1 cellular context compared by ENCODE assay signal in the genomic region with DNA sequence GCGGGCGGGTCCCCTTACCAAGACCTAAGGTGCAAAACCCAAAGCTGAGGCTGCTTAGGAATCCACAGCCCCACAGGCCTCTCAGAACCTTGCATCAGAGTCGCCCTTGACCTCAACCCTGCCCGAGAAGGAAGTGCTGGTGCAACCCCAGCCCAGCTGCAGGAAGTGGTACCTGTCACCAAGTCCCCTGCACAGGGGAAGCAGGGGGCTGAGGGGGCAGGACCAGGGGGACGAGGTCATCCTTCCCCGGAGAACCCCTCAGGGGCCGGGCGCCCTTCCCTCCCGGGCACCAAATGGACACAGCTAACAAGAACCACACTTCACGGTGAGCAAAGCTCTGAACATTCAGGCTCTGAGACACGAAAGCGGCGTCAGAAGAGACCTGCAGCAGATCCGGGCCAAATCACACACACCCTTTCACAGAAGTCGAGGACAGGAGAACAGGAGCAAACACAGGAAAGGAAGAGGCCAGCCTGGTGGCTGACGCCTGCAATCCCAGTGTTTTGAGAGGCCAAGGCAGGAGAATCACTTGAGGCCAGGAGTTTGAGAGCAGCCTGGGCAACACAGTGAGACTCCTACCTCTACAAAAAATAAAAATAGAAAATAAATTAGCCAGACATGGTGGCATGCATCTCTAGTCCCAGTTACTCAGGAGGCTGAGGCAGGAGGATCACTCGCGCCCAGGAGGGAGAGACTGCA.
A peak's percentile ranks its signal among the peaks of the same experiment; 100 is the strongest.
TF ChIP-seq lines count a peak whose summit lies in the region.

No MANE protein-coding gene starts in this region.

TF ChIP-seq in HepG2, 621 proteins besides CTCF, POLR2A, EP300 and RAD21 (continued from another document and continues in another):
- TF ChIP-seq, protein P1, sequence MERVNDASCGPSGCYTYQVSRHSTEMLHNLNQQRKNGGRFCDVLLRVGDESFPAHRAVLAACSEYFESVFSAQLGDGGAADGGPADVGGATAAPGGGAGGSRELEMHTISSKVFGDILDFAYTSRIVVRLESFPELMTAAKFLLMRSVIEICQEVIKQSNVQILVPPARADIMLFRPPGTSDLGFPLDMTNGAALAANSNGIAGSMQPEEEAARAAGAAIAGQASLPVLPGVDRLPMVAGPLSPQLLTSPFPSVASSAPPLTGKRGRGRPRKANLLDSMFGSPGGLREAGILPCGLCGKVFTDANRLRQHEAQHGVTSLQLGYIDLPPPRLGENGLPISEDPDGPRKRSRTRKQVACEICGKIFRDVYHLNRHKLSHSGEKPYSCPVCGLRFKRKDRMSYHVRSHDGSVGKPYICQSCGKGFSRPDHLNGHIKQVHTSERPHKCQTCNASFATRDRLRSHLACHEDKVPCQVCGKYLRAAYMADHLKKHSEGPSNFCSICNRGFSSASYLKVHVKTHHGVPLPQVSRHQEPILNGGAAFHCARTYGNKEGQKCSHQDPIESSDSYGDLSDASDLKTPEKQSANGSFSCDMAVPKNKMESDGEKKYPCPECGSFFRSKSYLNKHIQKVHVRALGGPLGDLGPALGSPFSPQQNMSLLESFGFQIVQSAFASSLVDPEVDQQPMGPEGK (CRISPR knock-in tag; IDR thresholded peaks at IDR 0.05), result peak; percentile 93
- TF ChIP-seq ZC3H13 (CRISPR knock-in tag; IDR thresholded peaks at IDR 0.05), result no peak
- no peak for TF ChIP-seq ZNF577 (CRISPR knock-in tag; IDR thresholded peaks at IDR 0.05; ENCODE audit: borderline replicate concordance, low read depth)
- TF ChIP-seq, protein P2, sequence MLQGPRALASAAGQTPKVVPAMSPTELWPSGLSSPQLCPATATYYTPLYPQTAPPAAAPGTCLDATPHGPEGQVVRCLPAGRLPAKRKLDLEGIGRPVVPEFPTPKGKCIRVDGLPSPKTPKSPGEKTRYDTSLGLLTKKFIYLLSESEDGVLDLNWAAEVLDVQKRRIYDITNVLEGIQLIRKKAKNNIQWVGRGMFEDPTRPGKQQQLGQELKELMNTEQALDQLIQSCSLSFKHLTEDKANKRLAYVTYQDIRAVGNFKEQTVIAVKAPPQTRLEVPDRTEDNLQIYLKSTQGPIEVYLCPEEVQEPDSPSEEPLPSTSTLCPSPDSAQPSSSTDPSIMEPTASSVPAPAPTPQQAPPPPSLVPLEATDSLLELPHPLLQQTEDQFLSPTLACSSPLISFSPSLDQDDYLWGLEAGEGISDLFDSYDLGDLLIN (CRISPR knock-in tag; IDR thresholded peaks at IDR 0.05; ENCODE audit: borderline replicate concordance), result no peak
- peak; percentile 77; the same call in 1 of the 2 replicates for TF ChIP-seq MTA1 (CRISPR knock-in tag; IDR thresholded peaks at IDR 0.05; ENCODE audit: borderline replicate concordance)
- no peak for TF ChIP-seq LCORL (IDR thresholded peaks at IDR 0.05)
- TF ChIP-seq LCORL (CRISPR knock-in tag; IDR thresholded peaks at IDR 0.05), result peak; percentile 78
- no peak for TF ChIP-seq ZNF136 (CRISPR knock-in tag; IDR thresholded peaks at IDR 0.05; ENCODE audit: low read depth)
- no peak for TF ChIP-seq HOXA9 (CRISPR knock-in tag; IDR thresholded peaks at IDR 0.05; ENCODE audit: borderline replicate concordance)
- no peak for TF ChIP-seq HOXA7 (CRISPR knock-in tag; IDR thresholded peaks at IDR 0.05)
- TF ChIP-seq CBFB (CRISPR knock-in tag; IDR thresholded peaks at IDR 0.05), result peak; percentile 65; the same call in 1 of the 2 replicates
- no peak for TF ChIP-seq HNRNPH1 (optimal IDR thresholded peaks at IDR 0.05; ENCODE audit: low read depth, low read length)
- TF ChIP-seq, protein P3, sequence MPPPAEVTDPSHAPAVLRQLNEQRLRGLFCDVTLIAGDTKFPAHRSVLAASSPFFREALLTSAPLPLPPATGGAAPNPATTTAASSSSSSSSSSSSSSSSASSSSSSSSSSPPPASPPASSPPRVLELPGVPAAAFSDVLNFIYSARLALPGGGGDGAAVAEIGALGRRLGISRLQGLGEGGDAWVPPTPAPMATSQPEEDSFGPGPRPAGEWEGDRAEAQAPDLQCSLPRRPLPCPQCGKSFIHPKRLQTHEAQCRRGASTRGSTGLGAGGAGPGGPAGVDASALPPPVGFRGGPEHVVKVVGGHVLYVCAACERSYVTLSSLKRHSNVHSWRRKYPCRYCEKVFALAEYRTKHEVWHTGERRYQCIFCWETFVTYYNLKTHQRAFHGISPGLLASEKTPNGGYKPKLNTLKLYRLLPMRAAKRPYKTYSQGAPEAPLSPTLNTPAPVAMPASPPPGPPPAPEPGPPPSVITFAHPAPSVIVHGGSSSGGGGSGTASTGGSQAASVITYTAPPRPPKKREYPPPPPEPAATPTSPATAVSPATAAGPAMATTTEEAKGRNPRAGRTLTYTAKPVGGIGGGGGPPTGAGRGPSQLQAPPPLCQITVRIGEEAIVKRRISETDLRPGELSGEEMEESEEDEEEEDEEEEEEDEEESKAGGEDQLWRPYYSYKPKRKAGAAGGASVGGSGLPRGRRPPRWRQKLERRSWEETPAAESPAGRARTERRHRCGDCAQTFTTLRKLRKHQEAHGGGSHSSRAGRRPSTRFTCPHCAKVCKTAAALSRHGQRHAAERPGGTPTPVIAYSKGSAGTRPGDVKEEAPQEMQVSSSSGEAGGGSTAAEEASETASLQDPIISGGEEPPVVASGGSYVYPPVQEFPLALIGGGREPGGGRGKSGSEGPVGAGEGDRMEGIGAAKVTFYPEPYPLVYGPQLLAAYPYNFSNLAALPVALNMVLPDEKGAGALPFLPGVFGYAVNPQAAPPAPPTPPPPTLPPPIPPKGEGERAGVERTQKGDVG (CRISPR knock-in tag; IDR thresholded peaks at IDR 0.05; ENCODE audit: borderline replicate concordance), result no peak
- TF ChIP-seq ONECUT2 (CRISPR knock-in tag; IDR thresholded peaks at IDR 0.05), result no peak
- TF ChIP-seq ZFP37 (CRISPR knock-in tag; IDR thresholded peaks at IDR 0.05; ENCODE audit: borderline replicate concordance), result no peak
- no peak for TF ChIP-seq RBAK (CRISPR knock-in tag; IDR thresholded peaks at IDR 0.05)
- TF ChIP-seq, protein P4, sequence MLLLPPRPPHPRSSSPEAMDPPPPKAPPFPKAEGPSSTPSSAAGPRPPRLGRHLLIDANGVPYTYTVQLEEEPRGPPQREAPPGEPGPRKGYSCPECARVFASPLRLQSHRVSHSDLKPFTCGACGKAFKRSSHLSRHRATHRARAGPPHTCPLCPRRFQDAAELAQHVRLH (CRISPR knock-in tag; IDR thresholded peaks at IDR 0.05; ENCODE audit: borderline replicate concordance, low read depth), result no peak
- no peak; the same call in 1 of the 2 replicates for TF ChIP-seq KLF6 (CRISPR knock-in tag; IDR thresholded peaks at IDR 0.05)
- no peak for TF ChIP-seq ZNF777 (CRISPR knock-in tag; IDR thresholded peaks at IDR 0.05)
- no peak for TF ChIP-seq ZNF639 (CRISPR knock-in tag; conservative IDR thresholded peaks at IDR 0.05)
- no peak for TF ChIP-seq HNRNPUL1 (IDR thresholded peaks at IDR 0.05; ENCODE audit: low read depth, low read length)
- no peak for TF ChIP-seq ZNF264 (CRISPR knock-in tag; IDR thresholded peaks at IDR 0.05)
- TF ChIP-seq RNF2 (conservative IDR thresholded peaks at IDR 0.05; ENCODE audit: low read depth), result no peak
- TF ChIP-seq RFX1 (IDR thresholded peaks at IDR 0.05), result no peak
- no peak for TF ChIP-seq ZSCAN21 (CRISPR knock-in tag; IDR thresholded peaks at IDR 0.05; ENCODE audit: borderline replicate concordance)
- TF ChIP-seq ZNF878 (CRISPR knock-in tag; IDR thresholded peaks at IDR 0.05), result no peak
- no peak for TF ChIP-seq CSRNP2 (CRISPR knock-in tag; conservative IDR thresholded peaks at IDR 0.05; ENCODE audit: low read depth)
- TF ChIP-seq ZNF34 (CRISPR knock-in tag; IDR thresholded peaks at IDR 0.05; ENCODE audit: borderline replicate concordance), result no peak
- TF ChIP-seq RBM39 (IDR thresholded peaks at IDR 0.05; ENCODE audit: low read depth, low read length, poor library complexity, severe bottlenecking), result no peak
- TF ChIP-seq MED8 (CRISPR knock-in tag; IDR thresholded peaks at IDR 0.05; ENCODE audit: insufficient replicate concordance), result no peak
- TF ChIP-seq ZNF224 (CRISPR knock-in tag; IDR thresholded peaks at IDR 0.05), result no peak
- no peak for TF ChIP-seq ZNF260 (CRISPR knock-in tag; IDR thresholded peaks at IDR 0.05; ENCODE audit: borderline replicate concordance, low read depth)
- TF ChIP-seq GZF1 (CRISPR knock-in tag; IDR thresholded peaks at IDR 0.05), result no peak
- TF ChIP-seq ETV5 (CRISPR knock-in tag; IDR thresholded peaks at IDR 0.05; ENCODE audit: borderline replicate concordance), result peak; percentile 84
- TF ChIP-seq ZNF282 (IDR thresholded peaks at IDR 0.05; ENCODE audit: partially characterized antibody), result no peak
- peak in 1 of 2 experiments; percentile 55; a peak in 1 of 4 replicates for TF ChIP-seq KLF16 (CRISPR knock-in tag; IDR thresholded peaks at IDR 0.05)
- no peak for TF ChIP-seq CC2D1A (CRISPR knock-in tag; IDR thresholded peaks at IDR 0.05)
- no peak for TF ChIP-seq PHF5A (CRISPR knock-in tag; IDR thresholded peaks at IDR 0.05; ENCODE audit: low read depth, unreplicated experiment)
- no peak for TF ChIP-seq REPIN1 (CRISPR knock-in tag; IDR thresholded peaks at IDR 0.05; ENCODE audit: borderline replicate concordance, low read depth)
- no peak for TF ChIP-seq ATF6 (CRISPR knock-in tag; conservative IDR thresholded peaks at IDR 0.05)
- TF ChIP-seq, protein P5, sequence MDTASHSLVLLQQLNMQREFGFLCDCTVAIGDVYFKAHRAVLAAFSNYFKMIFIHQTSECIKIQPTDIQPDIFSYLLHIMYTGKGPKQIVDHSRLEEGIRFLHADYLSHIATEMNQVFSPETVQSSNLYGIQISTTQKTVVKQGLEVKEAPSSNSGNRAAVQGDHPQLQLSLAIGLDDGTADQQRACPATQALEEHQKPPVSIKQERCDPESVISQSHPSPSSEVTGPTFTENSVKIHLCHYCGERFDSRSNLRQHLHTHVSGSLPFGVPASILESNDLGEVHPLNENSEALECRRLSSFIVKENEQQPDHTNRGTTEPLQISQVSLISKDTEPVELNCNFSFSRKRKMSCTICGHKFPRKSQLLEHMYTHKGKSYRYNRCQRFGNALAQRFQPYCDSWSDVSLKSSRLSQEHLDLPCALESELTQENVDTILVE (CRISPR knock-in tag; IDR thresholded peaks at IDR 0.05), result 0 out of 2 replicates have a peak, but pooled peaks have one; percentile 32
- TF ChIP-seq ZNF331 (CRISPR knock-in tag; IDR thresholded peaks at IDR 0.05), result no peak
- no peak for TF ChIP-seq AFF4 (CRISPR knock-in tag; IDR thresholded peaks at IDR 0.05)
